In genomic region chr5:6236858-6237481, GRCh38 we compare ENCODE assay signal across 12 cellular contexts.
A peak's percentile ranks its signal among the peaks of the same experiment; 100 is the strongest.
DNase-seq lines count a peak whose midpoint lies in the region; ATAC-seq and TF ChIP-seq lines count a peak whose summit lies in the region.
"Had no signal": no experiment of that assay in that cellular context is flagged by ENCODE, and none has a peak within 500 bp of the region (broad histone marks: within the 10 kb centered on the region; RNA-seq: fewer than 3 reads in every experiment).

No MANE protein-coding gene starts in this region.

- DNase-seq in posterior vena cava (ENCODE audit: low spot score) (peak; percentile 44), NCI-H1694 (lab: John Stamatoyannopoulos, UW) (no peak), SKM-1 (lab: John Stamatoyannopoulos, UW; ENCODE audit: unreplicated experiment) (no peak), suprapubic skin (ENCODE audit: low spot score in 2 of 2) (no peak)
- DNase-seq: CD4-positive, CD25-positive, alpha-beta regulatory T cell; GF-D8; NCI-H1694 treated with DMSO at 0.1 percent for 48 hours; NCI-H82 had no signal

- TF ChIP-seq CTCF in suprapubic skin (IDR thresholded peaks at IDR 0.05) = no peak

- ATAC-seq in GM18907 (IDR thresholded peaks at IDR 0.05; ENCODE audit: unreplicated experiment) (peak; percentile 67), HG02610 (IDR thresholded peaks at IDR 0.05; ENCODE audit: unreplicated experiment) (peak; percentile 82), HG03520 (IDR thresholded peaks at IDR 0.05; ENCODE audit: unreplicated experiment) (peak; percentile 50)

- TF ChIP-seq POLR2A in suprapubic skin (IDR thresholded peaks at IDR 0.05) = no peak

- H3K27ac ChIP-seq in suprapubic skin = no peak overlapping the region
- H3K27ac ChIP-seq: neural progenitor cell had no signal

- no peaks in the 10 kb centered on the region for H3K4me1 ChIP-seq in suprapubic skin
- H3K4me1 ChIP-seq: neural progenitor cell had no signal

- intact Hi-C loops in posterior vena cava (cut with DNase I) = no loop called here

- H3K9me3 ChIP-seq in suprapubic skin = peaks cover 9% of the 10 kb centered on the region

- WGBS in suprapubic skin = 85% methylated on average over 8 of the region's 8 CpGs

- no peak for TF ChIP-seq EP300 in suprapubic skin (IDR thresholded peaks at IDR 0.05)

- H3K36me3 ChIP-seq in suprapubic skin = no peaks in the 10 kb centered on the region
- H3K36me3 ChIP-seq: neural progenitor cell had no signal

- H3K4me3 ChIP-seq in suprapubic skin = no peak overlapping the region
- H3K4me3 ChIP-seq: neural progenitor cell had no signal

- H3K27me3 ChIP-seq in suprapubic skin = no peaks in the 10 kb centered on the region
- H3K27me3 ChIP-seq: neural progenitor cell had no signal
